ENCODE assay signal across 8 cellular contexts in genomic region chr19:48568345-48568886, GRCh38. TPM values are rescaled to one million over a fixed set of nuclear protein-coding genes. Genes with fewer than 3 reads are reported as not detected.
DNase-seq lines count a peak whose midpoint lies in the region; ATAC-seq and TF ChIP-seq lines count a peak whose summit lies in the region.

No MANE protein-coding gene starts in this region.

- H3K4me1 ChIP-seq in GM23338 (ENCODE audit: insufficient read depth) = peaks cover 10% of the 10 kb centered on the region; the same call in 1 of the 2 replicates

- 0 out of 2 replicates have a peak, but pooled peaks cover 4% of the 10 kb centered on the region for H3F3A ChIP-seq in GM23338 (replicated peaks; ENCODE audit: low read depth)

- H3K27me3 ChIP-seq in GM23338 (ENCODE audit: insufficient read depth) = no peaks in the 10 kb centered on the region

- H3K27me3 Mint-ChIP-seq in GM23338 (ENCODE audit: insufficient read depth, low read depth, poor library complexity) (peaks cover 26% of the 10 kb centered on the region), nephron (ENCODE audit: low read depth) (peaks cover 25% of the 10 kb centered on the region)

- peak overlapping the region; percentile 45; the same call in 1 of the 3 replicates for H3K4me3 Mint-ChIP-seq in GM23338
- H3K4me3 Mint-ChIP-seq in nephron = peak overlapping the region; percentile 21 to 40 (median 38)

- H3K27ac Mint-ChIP-seq in GM23338 = peak overlapping the region; percentile 74; the same call in 1 of the 2 replicates
- H3K27ac Mint-ChIP-seq in nephron = peak overlapping the region; percentile 29 to 75 (median 71)

- H3K27ac ChIP-seq in GM23338 (ENCODE audit: low read depth) = no peak overlapping the region; the same call in 1 of the 2 replicates

- H3K4me3 ChIP-seq in GM23338 (peak overlapping the region; percentile 44), fibroblast of pulmonary artery (replicated peaks; ENCODE audit: low read depth, low read length) (no peak overlapping the region)

- no peaks in the 10 kb centered on the region for H3K36me3 ChIP-seq in GM23338 (ENCODE audit: insufficient read depth)

- no peaks in the 10 kb centered on the region for H3K9me2 ChIP-seq in GM23338 (ENCODE audit: insufficient read depth)

- H3K9me3 Mint-ChIP-seq in GM23338 (no peaks in the 10 kb centered on the region), nephron (no peaks in the 10 kb centered on the region)

- H3K36me3 Mint-ChIP-seq in GM23338 (ENCODE audit: low read depth) (no peaks in the 10 kb centered on the region), nephron (ENCODE audit: low read depth) (no peaks in the 10 kb centered on the region)

- H3K4me1 Mint-ChIP-seq in GM23338 (peaks cover 17% of the 10 kb centered on the region), nephron (peaks cover 8% of the 10 kb centered on the region)

- peak overlapping the region; percentile 99 for H2AFZ ChIP-seq in GM23338

- H3K4me2 ChIP-seq in GM23338 = peak overlapping the region; percentile 71

- peak; percentile 88 for ATAC-seq in GM23338

- no peaks in the 10 kb centered on the region for H4K20me1 ChIP-seq in GM23338 (replicated peaks; ENCODE audit: insufficient read depth)

- DNase-seq in GM23338 (ENCODE audit: low spot score) (peak; percentile 65), RPMI8226 (peak; percentile 46), fibroblast of pulmonary artery (ENCODE audit: low read depth) (peak; percentile 87), SKM-1 (lab: John Stamatoyannopoulos, UW; ENCODE audit: unreplicated experiment) (no peak), NCI-H2107 treated with DMSO at 0.1 percent for 48 hours (lab: John Stamatoyannopoulos, UW; ENCODE audit: unreplicated experiment) (no peak), DMS114 treated with DMSO at 0.1 percent for 48 hours (lab: John Stamatoyannopoulos, UW; ENCODE audit: unreplicated experiment) (no peak), epidermal melanocyte (ENCODE audit: insufficient read length, low spot score) (no peak)

- no peaks in the 10 kb centered on the region for H3K79me2 ChIP-seq in GM23338 (replicated peaks; ENCODE audit: insufficient read depth)

- TF ChIP-seq CTCF in GM23338 (conservative IDR thresholded peaks at IDR 0.05; ENCODE audit: low read depth in 2 of 2) (no peak), fibroblast of pulmonary artery (IDR thresholded peaks at IDR 0.05; ENCODE audit: low read length, missing control alignments) (no peak), nephron (IDR thresholded peaks at IDR 0.05; ENCODE audit: unreplicated experiment in 3 of 3) (no peak)

TF ChIP-seq in GM23338, 12 proteins besides CTCF, POLR2A, EP300 and RAD21:
- TF ChIP-seq REST (IDR thresholded peaks at IDR 0.05; ENCODE audit: unreplicated experiment) (no peak), CREB1 (CRISPR knock-in tag; IDR thresholded peaks at IDR 0.05; ENCODE audit: low read depth) (no peak), POLR2AphosphoS5 (IDR thresholded peaks at IDR 0.05; ENCODE audit: low read depth) (no peak), ZNF331 (CRISPR knock-in tag; IDR thresholded peaks at IDR 0.05; ENCODE audit: low read depth) (no peak), EZH2phosphoT487 (IDR thresholded peaks at IDR 0.05; ENCODE audit: unreplicated experiment) (no peak), ZNF114 (CRISPR knock-in tag; IDR thresholded peaks at IDR 0.05) (no peak), STAT1 (IDR thresholded peaks at IDR 0.05; ENCODE audit: unreplicated experiment) (no peak), JUNB (IDR thresholded peaks at IDR 0.05; ENCODE audit: unreplicated experiment) (no peak)
TF ChIP-seq in GM23338: peak in this region for 0.

RNA-seq across cellular contexts. Expression of gene SULT2B1, which starts 16.4 kb away (rescaled TPM):
- 1.3 TPM in 1 of 2 replicates, not detected in the other for total RNA-seq in GM23338 (2014; rRNA removed; shearing (Covaris generic))
- 2.3 and 2.5 TPM in 2 replicates for polyA plus RNA-seq in GM23338 (2016; fragmentation: Nextera tagmentation; extraction: Ambion mirVana)

RNA-seq across cellular contexts. Expression of gene SPACA4, which starts 38.1 kb away (rescaled TPM):
- total RNA-seq in GM23338 (2014; rRNA removed; shearing (Covaris generic)) = not detected in 2 replicates
- not detected in 2 replicates for polyA plus RNA-seq in GM23338 (2016; fragmentation: Nextera tagmentation; extraction: Ambion mirVana)

RNA-seq across cellular contexts. Expression of gene FAM83E, which starts 46.5 kb away (rescaled TPM):
- 2.3 and 4.5 TPM in 2 replicates for total RNA-seq in GM23338 (2014; rRNA removed; shearing (Covaris generic))
- 0.90 and 1.0 TPM in 2 replicates for polyA plus RNA-seq in GM23338 (2016; fragmentation: Nextera tagmentation; extraction: Ambion mirVana)

RNA-seq across cellular contexts. Expression of gene RPL18, which starts 50.6 kb away (rescaled TPM):
- total RNA-seq in GM23338 (2014; rRNA removed; shearing (Covaris generic)) = 1,660 and 1,898 TPM in 2 replicates
- polyA plus RNA-seq in GM23338 (2016; fragmentation: Nextera tagmentation; extraction: Ambion mirVana) = 2,011 and 2,172 TPM in 2 replicates

RNA-seq across cellular contexts. Expression of gene SPHK2, which starts 50.9 kb away (rescaled TPM):
- 39.8 and 50.3 TPM in 2 replicates for total RNA-seq in GM23338 (2014; rRNA removed; shearing (Covaris generic))
- 18.3 TPM in 2 replicates for polyA plus RNA-seq in GM23338 (2016; fragmentation: Nextera tagmentation; extraction: Ambion mirVana)

Comparison
In these comparisons a context has a peak if more than half of its experiments do, and no peak if none do; other contexts are left out.
1. DNase-seq: peak in GM23338 (single experiment), RPMI8226 (single experiment) and fibroblast of pulmonary artery (single experiment); none in SKM-1 (single experiment), NCI-H2107 treated with DMSO at 0.1 percent for 48 hours (single experiment), DMS114 treated with DMSO at 0.1 percent for 48 hours (single experiment) and epidermal melanocyte (single experiment).